In genomic region chr6:161876231-161876630, GRCh38 we compare ENCODE assay signal across 3 cellular contexts.
"Had no signal": no experiment of that assay in that cellular context is flagged by ENCODE, and none has a peak within 500 bp of the region (broad histone marks: within the 10 kb centered on the region; RNA-seq: fewer than 3 reads in every experiment).

No MANE protein-coding gene starts in this region.

- DNase-seq: GDM1, GF-D8 had no signal

- H3K4me3 ChIP-seq: GM12878 had no signal
